In the genomic region with DNA sequence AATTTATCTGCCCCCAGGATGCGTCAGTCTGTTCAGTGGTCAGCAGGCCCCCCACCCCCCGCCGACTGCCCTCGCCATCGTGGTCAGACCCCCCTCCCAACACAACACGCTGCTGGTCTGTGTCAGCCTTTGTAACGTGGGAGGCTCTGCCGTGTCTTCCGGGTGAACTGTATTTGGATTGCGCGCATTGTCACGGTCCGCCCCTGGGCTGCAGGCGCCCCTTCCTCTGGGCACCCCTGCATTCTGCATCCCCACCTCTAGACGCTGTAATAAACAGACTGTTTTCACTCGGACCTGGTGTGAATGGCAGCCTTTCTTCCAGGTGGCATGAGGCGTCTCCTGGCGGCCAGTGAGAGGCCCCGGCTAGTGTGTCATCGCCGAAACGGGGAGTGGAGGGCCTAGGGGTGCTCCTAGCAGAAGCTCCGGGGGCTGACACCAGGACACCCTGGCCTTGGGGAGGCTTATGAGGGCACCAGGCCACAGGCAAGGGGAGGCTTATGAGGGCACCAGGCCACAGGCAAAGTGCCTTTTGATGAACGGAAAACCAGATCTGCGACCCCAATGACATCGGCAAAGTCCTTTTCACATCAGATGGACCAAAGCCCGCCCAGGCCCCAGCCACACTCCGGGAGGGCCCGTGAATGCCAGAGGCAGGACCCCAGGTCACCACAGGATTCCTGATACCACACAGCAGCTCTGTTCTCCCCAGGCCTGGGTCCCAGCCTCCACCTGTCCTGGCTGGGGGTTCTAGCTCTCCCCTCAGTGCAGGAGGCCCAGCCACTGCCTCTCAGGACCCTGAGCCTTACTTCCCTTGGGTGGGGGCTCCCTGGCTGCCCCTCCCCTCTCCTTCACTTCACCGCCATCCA, we compare ENCODE assay signal across 1 cellular context.
TF ChIP-seq lines count a peak whose summit lies in the region.

No MANE protein-coding gene starts in this region.

TF ChIP-seq in HepG2, 621 proteins besides CTCF, POLR2A, EP300 and RAD21:
- TF ChIP-seq, protein P1, sequence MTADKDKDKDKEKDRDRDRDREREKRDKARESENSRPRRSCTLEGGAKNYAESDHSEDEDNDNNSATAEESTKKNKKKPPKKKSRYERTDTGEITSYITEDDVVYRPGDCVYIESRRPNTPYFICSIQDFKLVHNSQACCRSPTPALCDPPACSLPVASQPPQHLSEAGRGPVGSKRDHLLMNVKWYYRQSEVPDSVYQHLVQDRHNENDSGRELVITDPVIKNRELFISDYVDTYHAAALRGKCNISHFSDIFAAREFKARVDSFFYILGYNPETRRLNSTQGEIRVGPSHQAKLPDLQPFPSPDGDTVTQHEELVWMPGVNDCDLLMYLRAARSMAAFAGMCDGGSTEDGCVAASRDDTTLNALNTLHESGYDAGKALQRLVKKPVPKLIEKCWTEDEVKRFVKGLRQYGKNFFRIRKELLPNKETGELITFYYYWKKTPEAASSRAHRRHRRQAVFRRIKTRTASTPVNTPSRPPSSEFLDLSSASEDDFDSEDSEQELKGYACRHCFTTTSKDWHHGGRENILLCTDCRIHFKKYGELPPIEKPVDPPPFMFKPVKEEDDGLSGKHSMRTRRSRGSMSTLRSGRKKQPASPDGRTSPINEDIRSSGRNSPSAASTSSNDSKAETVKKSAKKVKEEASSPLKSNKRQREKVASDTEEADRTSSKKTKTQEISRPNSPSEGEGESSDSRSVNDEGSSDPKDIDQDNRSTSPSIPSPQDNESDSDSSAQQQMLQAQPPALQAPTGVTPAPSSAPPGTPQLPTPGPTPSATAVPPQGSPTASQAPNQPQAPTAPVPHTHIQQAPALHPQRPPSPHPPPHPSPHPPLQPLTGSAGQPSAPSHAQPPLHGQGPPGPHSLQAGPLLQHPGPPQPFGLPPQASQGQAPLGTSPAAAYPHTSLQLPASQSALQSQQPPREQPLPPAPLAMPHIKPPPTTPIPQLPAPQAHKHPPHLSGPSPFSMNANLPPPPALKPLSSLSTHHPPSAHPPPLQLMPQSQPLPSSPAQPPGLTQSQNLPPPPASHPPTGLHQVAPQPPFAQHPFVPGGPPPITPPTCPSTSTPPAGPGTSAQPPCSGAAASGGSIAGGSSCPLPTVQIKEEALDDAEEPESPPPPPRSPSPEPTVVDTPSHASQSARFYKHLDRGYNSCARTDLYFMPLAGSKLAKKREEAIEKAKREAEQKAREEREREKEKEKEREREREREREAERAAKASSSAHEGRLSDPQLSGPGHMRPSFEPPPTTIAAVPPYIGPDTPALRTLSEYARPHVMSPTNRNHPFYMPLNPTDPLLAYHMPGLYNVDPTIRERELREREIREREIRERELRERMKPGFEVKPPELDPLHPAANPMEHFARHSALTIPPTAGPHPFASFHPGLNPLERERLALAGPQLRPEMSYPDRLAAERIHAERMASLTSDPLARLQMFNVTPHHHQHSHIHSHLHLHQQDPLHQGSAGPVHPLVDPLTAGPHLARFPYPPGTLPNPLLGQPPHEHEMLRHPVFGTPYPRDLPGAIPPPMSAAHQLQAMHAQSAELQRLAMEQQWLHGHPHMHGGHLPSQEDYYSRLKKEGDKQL (CRISPR knock-in tag; IDR thresholded peaks at IDR 0.05; ENCODE audit: low read depth) = no peak
- TF ChIP-seq AKAP8 (CRISPR knock-in tag; IDR thresholded peaks at IDR 0.05) (0 out of 2 replicates have a peak, but pooled peaks have one; percentile 50), KDM5B (CRISPR knock-in tag; IDR thresholded peaks at IDR 0.05; ENCODE audit: borderline replicate concordance) (no peak), HNRNPK (IDR thresholded peaks at IDR 0.05; ENCODE audit: low read depth, low read length, poor library complexity, severe bottlenecking) (no peak), CREM (IDR thresholded peaks at IDR 0.05) (no peak), CREM (CRISPR knock-in tag; IDR thresholded peaks at IDR 0.05) (no peak), POLR2G (IDR thresholded peaks at IDR 0.05; ENCODE audit: low read depth, low read length) (peak; percentile 51; the same call in 1 of the 2 replicates), ZNF605 (CRISPR knock-in tag; IDR thresholded peaks at IDR 0.05) (0 out of 2 replicates have a peak, but pooled peaks have one; percentile 24), ERF (CRISPR knock-in tag; IDR thresholded peaks at IDR 0.05) (no peak), AGO1 (IDR thresholded peaks at IDR 0.05; ENCODE audit: low read depth, low read length, poor library complexity, severe bottlenecking) (peak; percentile 81), ZNF577 (CRISPR knock-in tag; IDR thresholded peaks at IDR 0.05; ENCODE audit: borderline replicate concordance, low read depth) (no peak), POLR2AphosphoS5 (IDR thresholded peaks at IDR 0.05; ENCODE audit: low read depth, low read length) (peak; percentile 40; the same call in 1 of the 2 replicates), ZC3H13 (CRISPR knock-in tag; IDR thresholded peaks at IDR 0.05) (no peak), HHEX (CRISPR knock-in tag; IDR thresholded peaks at IDR 0.05) (no peak), POLR2AphosphoS2 (IDR thresholded peaks at IDR 0.05; ENCODE audit: low read depth, low read length) (0 out of 2 replicates have a peak, but pooled peaks have one; percentile 6), ZNF589 (CRISPR knock-in tag; conservative IDR thresholded peaks at IDR 0.05) (0 out of 2 replicates have a peak, but pooled peaks have one; percentile 13), HOXA3 (CRISPR knock-in tag; IDR thresholded peaks at IDR 0.05) (peak; percentile 34; the same call in 1 of the 2 replicates), AGO2 (optimal IDR thresholded peaks at IDR 0.05; ENCODE audit: low read depth, low read length) (peak; percentile 95), ZBTB38 (CRISPR knock-in tag; IDR thresholded peaks at IDR 0.05) (peak; percentile 81), JUN (CRISPR knock-in tag; IDR thresholded peaks at IDR 0.05) (no peak), ZNF607 (CRISPR knock-in tag; IDR thresholded peaks at IDR 0.05; ENCODE audit: borderline replicate concordance) (0 out of 2 replicates have a peak, but pooled peaks have one; percentile 35), NR2F6 (IDR thresholded peaks at IDR 0.05) (no peak), NR2F6 (CRISPR knock-in tag; IDR thresholded peaks at IDR 0.05) (no peak), PRPF4 (IDR thresholded peaks at IDR 0.05; ENCODE audit: low read depth, low read length, poor library complexity, severe bottlenecking) (peak; percentile 28), MED1 (CRISPR knock-in tag; IDR thresholded peaks at IDR 0.05) (peak; percentile 25; the same call in 1 of the 2 replicates), ATF7-NPFF (CRISPR knock-in tag; IDR thresholded peaks at IDR 0.05; ENCODE audit: low read depth) (0 out of 2 replicates have a peak, but pooled peaks have one; percentile 42)
- TF ChIP-seq, protein P2, sequence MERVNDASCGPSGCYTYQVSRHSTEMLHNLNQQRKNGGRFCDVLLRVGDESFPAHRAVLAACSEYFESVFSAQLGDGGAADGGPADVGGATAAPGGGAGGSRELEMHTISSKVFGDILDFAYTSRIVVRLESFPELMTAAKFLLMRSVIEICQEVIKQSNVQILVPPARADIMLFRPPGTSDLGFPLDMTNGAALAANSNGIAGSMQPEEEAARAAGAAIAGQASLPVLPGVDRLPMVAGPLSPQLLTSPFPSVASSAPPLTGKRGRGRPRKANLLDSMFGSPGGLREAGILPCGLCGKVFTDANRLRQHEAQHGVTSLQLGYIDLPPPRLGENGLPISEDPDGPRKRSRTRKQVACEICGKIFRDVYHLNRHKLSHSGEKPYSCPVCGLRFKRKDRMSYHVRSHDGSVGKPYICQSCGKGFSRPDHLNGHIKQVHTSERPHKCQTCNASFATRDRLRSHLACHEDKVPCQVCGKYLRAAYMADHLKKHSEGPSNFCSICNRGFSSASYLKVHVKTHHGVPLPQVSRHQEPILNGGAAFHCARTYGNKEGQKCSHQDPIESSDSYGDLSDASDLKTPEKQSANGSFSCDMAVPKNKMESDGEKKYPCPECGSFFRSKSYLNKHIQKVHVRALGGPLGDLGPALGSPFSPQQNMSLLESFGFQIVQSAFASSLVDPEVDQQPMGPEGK (CRISPR knock-in tag; IDR thresholded peaks at IDR 0.05) = 0 out of 2 replicates have a peak, but pooled peaks have one; percentile 9
- TF ChIP-seq, protein P3, sequence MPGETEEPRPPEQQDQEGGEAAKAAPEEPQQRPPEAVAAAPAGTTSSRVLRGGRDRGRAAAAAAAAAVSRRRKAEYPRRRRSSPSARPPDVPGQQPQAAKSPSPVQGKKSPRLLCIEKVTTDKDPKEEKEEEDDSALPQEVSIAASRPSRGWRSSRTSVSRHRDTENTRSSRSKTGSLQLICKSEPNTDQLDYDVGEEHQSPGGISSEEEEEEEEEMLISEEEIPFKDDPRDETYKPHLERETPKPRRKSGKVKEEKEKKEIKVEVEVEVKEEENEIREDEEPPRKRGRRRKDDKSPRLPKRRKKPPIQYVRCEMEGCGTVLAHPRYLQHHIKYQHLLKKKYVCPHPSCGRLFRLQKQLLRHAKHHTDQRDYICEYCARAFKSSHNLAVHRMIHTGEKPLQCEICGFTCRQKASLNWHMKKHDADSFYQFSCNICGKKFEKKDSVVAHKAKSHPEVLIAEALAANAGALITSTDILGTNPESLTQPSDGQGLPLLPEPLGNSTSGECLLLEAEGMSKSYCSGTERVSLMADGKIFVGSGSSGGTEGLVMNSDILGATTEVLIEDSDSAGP (CRISPR knock-in tag; IDR thresholded peaks at IDR 0.05; ENCODE audit: borderline replicate concordance) = no peak
